ENCODE assay signal across 9 cellular contexts in genomic region chr4:186651181-186651603, GRCh38.
DNase-seq lines count a peak whose midpoint lies in the region; ATAC-seq and TF ChIP-seq lines count a peak whose summit lies in the region.
"Had no signal": no experiment of that assay in that cellular context is flagged by ENCODE, and none has a peak within 500 bp of the region (broad histone marks: within the 10 kb centered on the region; RNA-seq: fewer than 3 reads in every experiment).

No MANE protein-coding gene starts in this region.

- intact Hi-C loops in Right ventricle myocardium superior (cut with DNase I) (no loop called here), Right ventricle myocardium inferior (cut with DNase I) (no loop called here), tibial artery (cut with DNase I; ENCODE audit: low total_unique reads) (no loop called here)

- H3K27me3 Mint-ChIP-seq in mesothelial cell of epicardium (ENCODE audit: low read depth) = no peaks in the 10 kb centered on the region
- H3K27me3 Mint-ChIP-seq in T-helper 2 cell treated with Interferon-gamma antibody and Interleukin-4, amounts not matched to agents 5 μg/mL and 100 μg/mL, for 36 hours (ENCODE audit: low read depth) = no peaks in the 10 kb centered on the region

- H3K36me3 Mint-ChIP-seq in mesothelial cell of epicardium = peaks cover 18% of the 10 kb centered on the region
- H3K36me3 Mint-ChIP-seq in T-helper 2 cell treated with Interferon-gamma antibody and Interleukin-4, amounts not matched to agents 5 μg/mL and 100 μg/mL, for 36 hours (ENCODE audit: low read depth) = no peaks in the 10 kb centered on the region

- H3K4me3 Mint-ChIP-seq in mesothelial cell of epicardium = no peak overlapping the region
- no peak overlapping the region for H3K4me3 Mint-ChIP-seq in T-helper 2 cell treated with Interferon-gamma antibody and Interleukin-4, amounts not matched to agents 5 μg/mL and 100 μg/mL, for 36 hours

- H3K4me1 ChIP-seq in tibial artery = peaks cover 0 to 24% (median 4%) of the 10 kb centered on the region in 4 donors
- no peaks in the 10 kb centered on the region for H3K4me1 ChIP-seq in foreskin keratinocyte

- H3K36me3 ChIP-seq in brain microvascular endothelial cell (replicated peaks) (no peaks in the 10 kb centered on the region), tibial artery (no peaks in the 10 kb centered on the region)

- H3K9me3 Mint-ChIP-seq in mesothelial cell of epicardium = no peaks in the 10 kb centered on the region
- H3K9me3 Mint-ChIP-seq in T-helper 2 cell treated with Interferon-gamma antibody and Interleukin-4, amounts not matched to agents 5 μg/mL and 100 μg/mL, for 36 hours = no peaks in the 10 kb centered on the region

- H3K27me3 ChIP-seq in brain microvascular endothelial cell (replicated peaks) (no peaks in the 10 kb centered on the region), tibial artery (no peaks in the 10 kb centered on the region), foreskin keratinocyte (no peaks in the 10 kb centered on the region)

- TF ChIP-seq CTCF in brain microvascular endothelial cell (IDR thresholded peaks at IDR 0.05; ENCODE audit: low read depth, low read length, missing control alignments) = no peak
- no peak for TF ChIP-seq CTCF in mesothelial cell of epicardium (IDR thresholded peaks at IDR 0.05; ENCODE audit: unreplicated experiment)
- no peak for TF ChIP-seq CTCF in tibial artery (IDR thresholded peaks at IDR 0.05)
- TF ChIP-seq CTCF in foreskin keratinocyte (conservative IDR thresholded peaks at IDR 0.05) = no peak

- H3K27ac ChIP-seq in brain microvascular endothelial cell (peak overlapping the region; percentile 18), tibial artery (peak overlapping the region; percentile 22 to 43), foreskin keratinocyte (no peak overlapping the region)

- no peaks in the 10 kb centered on the region for H3K9me3 ChIP-seq in tibial artery

- peak overlapping the region; percentile 36 for H3K4me3 ChIP-seq in brain microvascular endothelial cell (ENCODE audit: low read depth, low read length)
- peak overlapping the region; percentile 46 to 60 for H3K4me3 ChIP-seq in tibial artery

- peak overlapping the region; percentile 12 for H3K27ac Mint-ChIP-seq in mesothelial cell of epicardium
- no peak overlapping the region for H3K27ac Mint-ChIP-seq in T-helper 2 cell treated with Interferon-gamma antibody and Interleukin-4, amounts not matched to agents 5 μg/mL and 100 μg/mL, for 36 hours

- peaks cover 18% of the 10 kb centered on the region for H3K4me1 Mint-ChIP-seq in mesothelial cell of epicardium
- no peaks in the 10 kb centered on the region for H3K4me1 Mint-ChIP-seq in T-helper 2 cell treated with Interferon-gamma antibody and Interleukin-4, amounts not matched to agents 5 μg/mL and 100 μg/mL, for 36 hours (ENCODE audit: low read depth)

- DNase-seq in Right ventricle myocardium superior (no peak), Right ventricle myocardium inferior (ENCODE audit: missing footprints) (no peak), brain microvascular endothelial cell (no peak), mesothelial cell of epicardium (ENCODE audit: low spot score in 2 of 2, unreplicated experiment in 2 of 2) (no peak), tibial artery (no peak), foreskin keratinocyte (no peak)
- DNase-seq in T-helper 2 cell treated with Interferon-gamma antibody and Interleukin-4, amounts not matched to agents 5 μg/mL and 100 μg/mL, for 36 hours (ENCODE audit: low spot score) = no peak
- DNase-seq in activated CD8-positive, alpha-beta memory T cell treated with anti-CD3 and anti-CD28 coated beads, Interleukin-2, amount 50 U/mL, for 48 hours = no peak
- DNase-seq: activated CD4-positive, alpha-beta T cell treated with anti-CD3 and anti-CD28 coated beads for 4 hours had no signal

- in situ Hi-C loops in brain microvascular endothelial cell (cut with HindIII; ENCODE audit: low pct_ligation_motif_present, low sequenced_read_pairs) = no loop called here

- ATAC-seq in Right ventricle myocardium superior (ENCODE audit: poor library complexity) (peak; percentile 45), Right ventricle myocardium inferior (no peak), foreskin keratinocyte (no peak)
